In genomic region chr22:46637711-46638600, GRCh38 we compare ENCODE assay signal across 15 cellular contexts.
"Had no signal": no experiment of that assay in that cellular context is flagged by ENCODE, and none has a peak within 500 bp of the region (broad histone marks: within the 10 kb centered on the region; RNA-seq: fewer than 3 reads in every experiment).

No MANE protein-coding gene starts in this region.

- H3K36me3 ChIP-seq: uterus had no signal

- H3K27ac ChIP-seq: body of pancreas, coronary artery, uterus had no signal

- H3K9me3 ChIP-seq: body of pancreas, tibial nerve, uterus had no signal

- H3K4me3 ChIP-seq: body of pancreas, coronary artery, tibial nerve, uterus had no signal

- DNase-seq: activated CD4-positive, alpha-beta T cell treated with anti-CD3 and anti-CD28 coated beads, Interleukin-2, amount 50 U/mL, for 48 hours; activated naive CD8-positive, alpha-beta T cell treated with anti-CD3 and anti-CD28 coated beads for 36 hours; activated T-cell treated with anti-CD3 and anti-CD28 coated beads for 4 hours; central memory CD4-positive, alpha-beta T cell; kidney; mesendoderm; stimulated activated CD4-positive, alpha-beta T cell treated with anti-CD3 and anti-CD28 coated beads, Interleukin-2, amount 100 ng/mL, for 24 hours; stimulated activated naive CD4-positive, alpha-beta T cell treated with Interleukin-2 at 50 U/mL for 16 hours; SW 1271; uterus had no signal

- H3K27me3 ChIP-seq: body of pancreas, tibial nerve, uterus had no signal

- FAIRE-seq: endometrium, kidney, TTC549 had no signal

- H3K4me1 ChIP-seq: uterus had no signal
